ENCODE assay signal across 8 cellular contexts in the genomic region with DNA sequence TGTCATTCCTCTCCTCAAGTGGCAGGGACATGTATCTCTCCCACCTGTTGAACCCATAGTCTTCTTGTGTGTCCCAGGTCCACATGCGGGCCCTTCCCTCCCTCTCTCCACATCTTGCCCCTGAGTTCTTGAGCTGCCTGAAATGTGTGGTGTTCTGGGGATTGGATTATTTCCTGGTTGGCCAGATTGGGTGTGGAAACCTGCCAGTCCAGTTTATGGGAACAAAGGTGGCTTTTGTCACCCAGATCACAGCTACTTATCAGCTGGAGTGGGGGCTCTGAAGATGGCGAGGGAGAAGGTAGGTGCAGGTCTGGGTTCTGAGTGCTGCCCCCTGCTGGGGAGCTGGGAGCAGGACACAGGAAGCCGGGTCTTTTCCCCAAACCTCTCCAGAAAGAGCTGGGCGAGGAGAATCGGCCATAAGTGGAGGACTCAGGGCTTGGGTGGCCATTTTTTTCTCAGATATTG. TPM values are rescaled to one million over a fixed set of nuclear protein-coding genes. Genes with fewer than 3 reads are reported as not detected.
DNase-seq lines count a peak whose midpoint lies in the region; ATAC-seq, FAIRE-seq and TF ChIP-seq lines count a peak whose summit lies in the region.

No MANE protein-coding gene starts in this region.

- H3K18ac ChIP-seq in H1 (ENCODE audit: extremely low read depth, low read length), result no peak overlapping the region

- H3K79me2 ChIP-seq in H1 (ENCODE audit: control insufficient read depth in 1 of 2, insufficient read depth in 2 of 2, low read length in 2 of 2) (0 out of 4 replicates have a peak, but pooled peaks cover 0 to 8% of the 10 kb centered on the region in 2 experiments), osteoblast (ENCODE audit: insufficient read depth, low read length) (no peaks in the 10 kb centered on the region)

- peak; percentile 33 to 39; a peak in 3 of 4 replicates for TF ChIP-seq RAD21 in H1 (IDR thresholded peaks at IDR 0.05 in 1 of 2, conservative IDR thresholded peaks at IDR 0.05 in 1 of 2; ENCODE audit: low read depth in 2 of 2, low read length in 2 of 2)

- peaks cover 2 to 29% (median 12%) of the 10 kb centered on the region in 4 experiments; a peak in 6 of 8 replicates for H3K36me3 ChIP-seq in H1 (ENCODE audit: control insufficient read depth in 2 of 4, insufficient read depth in 4 of 4, low read length in 3 of 4)
- H3K36me3 ChIP-seq in osteoblast (ENCODE audit: insufficient read depth, low read length), result no peaks in the 10 kb centered on the region

- no peak overlapping the region for H2AK5ac ChIP-seq in H1 (ENCODE audit: low read depth, low read length)

- TF ChIP-seq POLR2A in H1 (IDR thresholded peaks at IDR 0.05; ENCODE audit: control extremely low read depth in 1 of 2, low read depth in 2 of 2, low read length in 2 of 2), result no peak

- H3K9ac ChIP-seq in H1 (replicated peaks in 1 of 4; ENCODE audit: extremely low read depth in 1 of 4, low read depth in 3 of 4, low read length in 3 of 4), result no peak overlapping the region

- H3K4me1 Mint-ChIP-seq in activated CD4-positive, alpha-beta T cell treated with anti-CD3 and anti-CD28 coated beads for 36 hours, result no peaks in the 10 kb centered on the region

- peaks cover 2% of the 10 kb centered on the region for H3K36me3 Mint-ChIP-seq in activated CD4-positive, alpha-beta T cell treated with anti-CD3 and anti-CD28 coated beads for 36 hours (ENCODE audit: low read depth)

- TF ChIP-seq CTCF in HL-60 (IDR thresholded peaks at IDR 0.05; ENCODE audit: insufficient read depth, low read length), result peak; percentile 21
- peak; percentile 65 to 73 (median 72) for TF ChIP-seq CTCF in H1 (IDR thresholded peaks at IDR 0.05; ENCODE audit: control extremely low read depth in 1 of 3, insufficient read depth in 1 of 3, low read depth in 1 of 3, low read length in 3 of 3)
- TF ChIP-seq CTCF in osteoblast (IDR thresholded peaks at IDR 0.05; ENCODE audit: extremely low read depth, low read depth, low read length), result peak; percentile 62

- H2BK20ac ChIP-seq in H1 (ENCODE audit: low read length), result no peak overlapping the region

- H4K5ac ChIP-seq in H1 (ENCODE audit: insufficient read length, low read depth, low read length), result no peak overlapping the region

- H4K20me1 ChIP-seq in H1 (replicated peaks in 1 of 2; ENCODE audit: control insufficient read depth in 1 of 2, insufficient read depth in 2 of 2, low read length in 2 of 2) (peaks cover 2 to 3% of the 10 kb centered on the region in 2 experiments), osteoblast (ENCODE audit: insufficient read depth, low read length) (no peaks in the 10 kb centered on the region)

- intact Hi-C loops in activated CD4-positive, alpha-beta T cell treated with anti-CD3 and anti-CD28 coated beads for 36 hours (cut with DNase I, micrococcal nuclease), result loop anchor here (1.0 kb wide), 1 partner anchor 14 kb away; a partner anchor contains a TSS

- H3K27ac ChIP-seq in HL-60 (replicated peaks) (no peak overlapping the region), H1 (ENCODE audit: low read depth, low read length) (no peak overlapping the region), osteoblast (ENCODE audit: low read depth, low read length) (no peak overlapping the region)

- POLR2A ChIA-PET in activated CD4-positive, alpha-beta T cell treated with anti-CD3 and anti-CD28 coated beads for 36 hours (lab: Charles Lee), result no interaction called here
- POLR2A ChIA-PET in H1 (lab: Charles Lee; ENCODE audit: partially characterized antibody), result interaction anchor here (1.3 to 9.4 kb wide), 2 partner anchors 13 to 20 kb away, joined by 3 to 79 read pairs; a partner anchor contains a TSS

- no peak overlapping the region for H4K91ac ChIP-seq in H1 (replicated peaks; ENCODE audit: insufficient read length, low read length)

- WGBS in H1 (ENCODE audit: extremely low coverage in 1 of 2, insufficient coverage in 1 of 2, insufficient read length in 1 of 2, insufficient replicate concordance in 2 of 2, low coverage in 1 of 2, low lambda C conversion rate in 2 of 2, missing lambda C conversion rate in 1 of 2), 2 experiments, result 86% methylated on average over 5 of the region's 5 CpGs; no CpG with 5 or more reads in 1 of the 2 experiments

- no peak overlapping the region for H4K8ac ChIP-seq in H1 (ENCODE audit: extremely low read depth, insufficient read depth, low read length)

- DNase-seq in Ammon's horn (ENCODE audit: low spot score) (peak; percentile 51), HL-60 (ENCODE audit: low read depth in 1 of 2, low spot score in 1 of 2) (no peak), H1 (ENCODE audit: low read depth in 1 of 2, low spot score in 2 of 2) (peak in 1 of 2 experiments; percentile 82), osteoblast (ENCODE audit: insufficient read length, low spot score, missing footprints) (peak; percentile 67), frontal cortex (ENCODE audit: low spot score in 2 of 2) (no peak), RKO (ENCODE audit: low spot score) (no peak)
- DNase-seq in activated CD4-positive, alpha-beta T cell treated with anti-CD3 and anti-CD28 coated beads for 36 hours, result peak; percentile 75

- H2AFZ ChIP-seq in H1 (ENCODE audit: low read length), result no peak overlapping the region
- H2AFZ ChIP-seq in osteoblast (ENCODE audit: low read length), result no peak overlapping the region

- FAIRE-seq in H1 (lab: Jason Lieb, UNC) (no peak), frontal cortex (lab: Jason Lieb, UNC) (no peak)

- H3K14ac ChIP-seq in H1 (ENCODE audit: insufficient read length), result no peak overlapping the region

- H3K27ac Mint-ChIP-seq in activated CD4-positive, alpha-beta T cell treated with anti-CD3 and anti-CD28 coated beads for 36 hours, result no peak overlapping the region

- H2BK120ac ChIP-seq in H1 (replicated peaks; ENCODE audit: low read depth, low read length), result no peak overlapping the region

- H3K4me1 ChIP-seq in H1 (replicated peaks in 1 of 4; ENCODE audit: control insufficient read depth in 3 of 4, insufficient read depth in 4 of 4, low read length in 3 of 4), result peaks cover 0 to 4% (median 0%) of the 10 kb centered on the region in 4 experiments; a peak in 2 of 7 replicates
- H3K4me1 ChIP-seq in osteoblast (ENCODE audit: insufficient read depth, low read length), result no peaks in the 10 kb centered on the region

- no peak overlapping the region for H3K4ac ChIP-seq in H1 (replicated peaks; ENCODE audit: insufficient read length, low read depth, low read length)

- H3K4me2 ChIP-seq in H1 (ENCODE audit: insufficient read depth in 1 of 2, low read depth in 2 of 2, low read length in 2 of 2), result no peak overlapping the region
- H3K4me2 ChIP-seq in osteoblast (ENCODE audit: insufficient read depth, low read length), result no peak overlapping the region

- peaks cover 6% of the 10 kb centered on the region; the same call in 1 of the 2 replicates for H3K79me1 ChIP-seq in H1 (ENCODE audit: low read depth, low read length)

- no peaks in the 10 kb centered on the region for H3K9me3 ChIP-seq in H1 (ENCODE audit: insufficient read depth in 2 of 2, low read depth in 1 of 2, low read length in 1 of 2)
- H3K9me3 ChIP-seq in osteoblast (ENCODE audit: low read depth, low read length), result no peaks in the 10 kb centered on the region

- H3K4me3 ChIP-seq in HL-60 (replicated peaks; ENCODE audit: insufficient read depth, low read length), result no peak overlapping the region
- no peak overlapping the region for H3K4me3 ChIP-seq in H1 (ENCODE audit: extremely low read depth in 1 of 4, insufficient read depth in 2 of 4, low read depth in 3 of 4, low read length in 4 of 4)
- H3K4me3 ChIP-seq in osteoblast (ENCODE audit: insufficient read depth, low read length), result no peak overlapping the region

- no peak overlapping the region for H2BK12ac ChIP-seq in H1 (ENCODE audit: low read depth, low read length)

- H3K9me3 Mint-ChIP-seq in activated CD4-positive, alpha-beta T cell treated with anti-CD3 and anti-CD28 coated beads for 36 hours (ENCODE audit: low read depth), result no peaks in the 10 kb centered on the region

- peak; percentile 76 for ATAC-seq in GM18867 (IDR thresholded peaks at IDR 0.05; ENCODE audit: unreplicated experiment)
- ATAC-seq in activated CD4-positive, alpha-beta T cell treated with anti-CD3 and anti-CD28 coated beads for 36 hours, result peak; percentile 85

- H3K23ac ChIP-seq in H1 (ENCODE audit: insufficient read length), result no peak overlapping the region

- no peaks in the 10 kb centered on the region for H3K23me2 ChIP-seq in H1 (ENCODE audit: low read depth, low read length)

- TF ChIP-seq EP300 in H1 (IDR thresholded peaks at IDR 0.05; ENCODE audit: borderline replicate concordance in 1 of 2, low read depth in 2 of 2, low read length in 2 of 2), result no peak

- no peak overlapping the region for H2BK5ac ChIP-seq in H1 (ENCODE audit: low read depth, low read length)

- H3K27me3 ChIP-seq in HL-60 (ENCODE audit: insufficient read depth, poor library complexity, severe bottlenecking), result no peaks in the 10 kb centered on the region
- H3K27me3 ChIP-seq in H1 (replicated peaks in 1 of 4; ENCODE audit: control insufficient read depth in 3 of 4, extremely low read depth in 1 of 4, insufficient read depth in 3 of 4, low read length in 3 of 4), result no peaks in the 10 kb centered on the region
- H3K27me3 ChIP-seq in osteoblast (ENCODE audit: insufficient read depth, low read length), result peaks cover 9% of the 10 kb centered on the region

- no peak overlapping the region for H3K56ac ChIP-seq in H1 (replicated peaks; ENCODE audit: insufficient read length, low read depth, low read length)

- H3K27me3 Mint-ChIP-seq in activated CD4-positive, alpha-beta T cell treated with anti-CD3 and anti-CD28 coated beads for 36 hours, result no peaks in the 10 kb centered on the region

- H3K4me3 Mint-ChIP-seq in activated CD4-positive, alpha-beta T cell treated with anti-CD3 and anti-CD28 coated beads for 36 hours, result no peak overlapping the region

- 0 out of 2 replicates have a peak overlapping the region, but pooled peaks have one; percentile 40 for H2BK15ac ChIP-seq in H1 (ENCODE audit: low read length)

- CTCF ChIA-PET in activated CD4-positive, alpha-beta T cell treated with anti-CD3 and anti-CD28 coated beads for 36 hours (lab: Charles Lee), result interaction anchor here (0.7 to 6.8 kb wide), 23 partner anchors 9 to 244 kb away, joined by 3 to 115 read pairs (median 4); a partner anchor contains a TSS
- CTCF ChIA-PET in H1 (lab: Charles Lee; ENCODE audit: partially characterized antibody), result interaction anchor here (0.6 to 9.5 kb wide), 37 partner anchors 9 to 1723 kb away, joined by 3 to 201 read pairs (median 4); a partner anchor contains a TSS

RNA-seq across cellular contexts. Expression of a gene that starts 14.2 kb away (rescaled TPM):
- under 1 TPM; 0.07 to 0.11 TPM for total RNA-seq in activated CD4-positive, alpha-beta T cell treated with anti-CD3 and anti-CD28 coated beads for 36 hours
- total RNA-seq in H1 (2021; fragmentation: NEBNext Ultra II Directional; extraction: Animal tissue kit (Norgen Biotek cat#: 25700)), result 18.8 and 20.0 TPM in 2 replicates
- 5.1 and 13.0 TPM in 2 replicates for polyA plus RNA-seq in H1 (2011; rRNA removed)
- polyA plus RNA-seq in H1 (2011; cell fraction: cytosol; rRNA removed), result 5.0 TPM
- 16.5 TPM for polyA plus RNA-seq in H1 (2011; cell fraction: nucleus; rRNA removed)
- polyA plus RNA-seq in H1 (2012, experiment 1 of 2), result 13.9 to 17.3 TPM (median 16.1 TPM) in 4 replicates
- 19.0 TPM for polyA plus RNA-seq in H1 (2012, experiment 2 of 2)
- polyA plus RNA-seq in H1 (2013, experiment 1 of 2), result 9.8 TPM
- 9.2 TPM for polyA plus RNA-seq in H1 (2013, experiment 2 of 2)
- polyA minus RNA-seq in H1 (2011; rRNA and poly(A)+ RNA removed), result 11.0 and 13.6 TPM in 2 replicates
- polyA minus RNA-seq in H1 (2011; cell fraction: cytosol; rRNA and poly(A)+ RNA removed), result 16.3 TPM
- polyA minus RNA-seq in H1 (2011; cell fraction: nucleus; rRNA and poly(A)+ RNA removed), result 19.6 TPM
- total RNA-seq in osteoblast (under 0.01 and 0.29 TPM in 2 replicates), frontal cortex (42.0 TPM)

RNA-seq across cellular contexts. Expression of a gene that starts 26.6 kb away (rescaled TPM):
- not detected for total RNA-seq in activated CD4-positive, alpha-beta T cell treated with anti-CD3 and anti-CD28 coated beads for 36 hours
- not detected in 2 replicates for total RNA-seq in H1 (2021; fragmentation: NEBNext Ultra II Directional; extraction: Animal tissue kit (Norgen Biotek cat#: 25700))
- polyA plus RNA-seq in H1 (2011; rRNA removed), result not detected in 2 replicates
- not detected for polyA plus RNA-seq in H1 (2011; cell fraction: cytosol; rRNA removed)
- polyA plus RNA-seq in H1 (2011; cell fraction: nucleus; rRNA removed), result not detected
- polyA plus RNA-seq in H1 (2012, experiment 1 of 2), result not detected in 4 replicates
- not detected for polyA plus RNA-seq in H1 (2012, experiment 2 of 2)
- not detected for polyA plus RNA-seq in H1 (2013, experiment 1 of 2)
- not detected for polyA plus RNA-seq in H1 (2013, experiment 2 of 2)
- not detected in 2 replicates for polyA minus RNA-seq in H1 (2011; rRNA and poly(A)+ RNA removed)
- not detected for polyA minus RNA-seq in H1 (2011; cell fraction: cytosol; rRNA and poly(A)+ RNA removed)
- not detected for polyA minus RNA-seq in H1 (2011; cell fraction: nucleus; rRNA and poly(A)+ RNA removed)
- total RNA-seq in osteoblast, result under 0.01 and 0.36 TPM in 2 replicates
- total RNA-seq in frontal cortex, result 2.0 TPM

RNA-seq across cellular contexts. Expression of a gene that starts 43.5 kb away (rescaled TPM):
- 100 to 1,000 TPM in 1 of 2 experiments, 10 to 100 TPM in 1; 87.9 to 135 TPM for total RNA-seq in activated CD4-positive, alpha-beta T cell treated with anti-CD3 and anti-CD28 coated beads for 36 hours
- 29.9 and 31.1 TPM in 2 replicates for total RNA-seq in H1 (2021; fragmentation: NEBNext Ultra II Directional; extraction: Animal tissue kit (Norgen Biotek cat#: 25700))
- polyA plus RNA-seq in H1 (2011; rRNA removed), result 7.4 and 10.2 TPM in 2 replicates
- 15.8 TPM for polyA plus RNA-seq in H1 (2011; cell fraction: cytosol; rRNA removed)
- polyA plus RNA-seq in H1 (2011; cell fraction: nucleus; rRNA removed), result 10.5 TPM
- polyA plus RNA-seq in H1 (2012, experiment 1 of 2), result 13.8 to 25.1 TPM (median 16.9 TPM) in 4 replicates
- 1.7 TPM for polyA plus RNA-seq in H1 (2012, experiment 2 of 2)
- 29.3 TPM for polyA plus RNA-seq in H1 (2013, experiment 1 of 2)
- polyA plus RNA-seq in H1 (2013, experiment 2 of 2), result 30.3 TPM
- polyA minus RNA-seq in H1 (2011; rRNA and poly(A)+ RNA removed), result 12.3 and 17.5 TPM in 2 replicates
- 7.4 TPM for polyA minus RNA-seq in H1 (2011; cell fraction: cytosol; rRNA and poly(A)+ RNA removed)
- polyA minus RNA-seq in H1 (2011; cell fraction: nucleus; rRNA and poly(A)+ RNA removed), result 21.1 TPM
- total RNA-seq in osteoblast (40.5 and 48.6 TPM in 2 replicates), frontal cortex (7.3 TPM)

Comparison
In these comparisons a context has a peak if more than half of its experiments do, and no peak if none do; other contexts are left out.
1. DNase-seq: peak in Ammon's horn (single experiment), activated CD4-positive, alpha-beta T cell treated with anti-CD3 and anti-CD28 coated beads for 36 hours (single experiment) and osteoblast (single experiment); none in HL-60 (0 of 2), frontal cortex (0 of 2) and RKO (single experiment).
2. CTCF ChIP-seq: peak in every context shown above with its lines; median percentile 72 in H1; 62 in osteoblast; 21 in HL-60.
3. RNA of a gene that starts 14.2 kb away (total RNA-seq): 42.0 TPM in frontal cortex (single experiment) and 18.8 to 20.0 TPM in H1; 0.07 to 0.11 TPM in activated CD4-positive, alpha-beta T cell treated with anti-CD3 and anti-CD28 coated beads for 36 hours and under 0.01 to 0.29 TPM in osteoblast; every median in the first group is over 10 times any median in the second.